ENCODE assay signal across 8 cellular contexts in genomic region chr13:41004875-41005693, GRCh38. TPM values are rescaled to one million over a fixed set of nuclear protein-coding genes. Genes with fewer than 3 reads are reported as not detected.
A peak's percentile ranks its signal among the peaks of the same experiment; 100 is the strongest.
DNase-seq lines count a peak whose midpoint lies in the region; ATAC-seq, FAIRE-seq and TF ChIP-seq lines count a peak whose summit lies in the region.

No MANE protein-coding gene starts in this region.

- H3K4me1 Mint-ChIP-seq in endodermal cell, result peaks cover 32% of the 10 kb centered on the region

- H3K4me3 Mint-ChIP-seq in endodermal cell, result no peak overlapping the region

- H3K27me3 ChIP-seq in endothelial cell of umbilical vein (ENCODE audit: control insufficient read depth in 2 of 2, insufficient read depth in 2 of 2, low read length in 2 of 2) (no peaks in the 10 kb centered on the region), endodermal cell (ENCODE audit: control insufficient read depth, insufficient read depth, low read length, poor library complexity, severe bottlenecking) (no peaks in the 10 kb centered on the region)

- H2AFZ ChIP-seq in endothelial cell of umbilical vein (ENCODE audit: low read depth, low read length), result no peak overlapping the region

- no peak for TF ChIP-seq POLR2A in endothelial cell of umbilical vein (IDR thresholded peaks at IDR 0.05; ENCODE audit: low read depth, low read length)

- no peaks in the 10 kb centered on the region for H3K27me3 Mint-ChIP-seq in endodermal cell (ENCODE audit: insufficient read depth)

- H3K9me3 ChIP-seq in endothelial cell of umbilical vein (replicated peaks; ENCODE audit: control insufficient read depth, insufficient read depth, low read length), result no peaks in the 10 kb centered on the region
- no peaks in the 10 kb centered on the region for H3K9me3 ChIP-seq in endodermal cell (ENCODE audit: control insufficient read depth, low read length)

- intact Hi-C loops in endothelial cell of umbilical vein (cut with micrococcal nuclease), result loop anchor here (2.0 kb wide), 1 partner anchor 14 kb away; no protein-coding TSS in a partner anchor

- no peaks in the 10 kb centered on the region for H3K9me3 Mint-ChIP-seq in endodermal cell

- ATAC-seq in GM18868 (IDR thresholded peaks at IDR 0.05; ENCODE audit: unreplicated experiment) (peak; percentile 73), HG02852 (IDR thresholded peaks at IDR 0.05; ENCODE audit: unreplicated experiment) (peak; percentile 77)

- WGBS in endodermal cell (ENCODE audit: insufficient coverage in 1 of 2, insufficient read length in 1 of 2), 2 experiments, result 84 to 92% methylated on average over 3 to 4 of the region's 4 CpGs

- H3K9me1 ChIP-seq in endothelial cell of umbilical vein (replicated peaks; ENCODE audit: control insufficient read depth, extremely low read depth, insufficient read depth, low read length), result no peaks in the 10 kb centered on the region

- H3K4me1 ChIP-seq in endothelial cell of umbilical vein (ENCODE audit: control insufficient read depth, extremely low read depth, insufficient read depth, low read length) (peaks cover 16% of the 10 kb centered on the region), endodermal cell (ENCODE audit: control insufficient read depth, insufficient read depth, low read length) (no peaks in the 10 kb centered on the region)

- H3K36me3 Mint-ChIP-seq in endodermal cell (ENCODE audit: low read depth), result no peaks in the 10 kb centered on the region

- H4K20me1 ChIP-seq in endothelial cell of umbilical vein (replicated peaks; ENCODE audit: control insufficient read depth, extremely low read depth, insufficient read depth, low read length), result no peaks in the 10 kb centered on the region

- H3K27ac ChIP-seq in endothelial cell of umbilical vein (ENCODE audit: insufficient read depth, low read depth, low read length) (no peak overlapping the region), endodermal cell (ENCODE audit: low read depth, low read length) (no peak overlapping the region)

- no TSS peak for BruUV-seq in endothelial cell of umbilical vein (replicated peaks; lab: Mats Ljungman, UMichigan)

- H3K79me2 ChIP-seq in endothelial cell of umbilical vein (ENCODE audit: control insufficient read depth, insufficient read depth, low read length), result peaks cover 61% of the 10 kb centered on the region

- dilution Hi-C loops in endothelial cell of umbilical vein (cut with MboI; ENCODE audit: extremely low pct_ligation_motif_present, low sequenced_read_pairs), result no loop called here

- DNase-seq in NOMO-1 treated with dmso at 0.1 percent for 144 hours (lab: John Stamatoyannopoulos, UW; ENCODE audit: unreplicated experiment) (peak; percentile 63), endothelial cell of umbilical vein (ENCODE audit: low read depth, low spot score) (peak; percentile 34), AG08395 (ENCODE audit: low spot score) (no peak), NCI-H1417 treated with DMSO at 0.1 percent for 48 hours (lab: John Stamatoyannopoulos, UW) (no peak), endodermal cell (no peak)
- DNase-seq in stimulated activated CD4-positive, alpha-beta T cell treated with anti-CD3 and anti-CD28 coated beads, Interleukin-1b, Interleukin-23, amount 100 ng/mL, for 48 hours, result no peak

- H3K4me3 ChIP-seq in endothelial cell of umbilical vein (replicated peaks in 1 of 3; ENCODE audit: insufficient read depth in 1 of 3, low read depth in 1 of 3, low read length in 3 of 3) (peak overlapping the region in 1 of 3 experiments; percentile 2), endodermal cell (ENCODE audit: low read length) (no peak overlapping the region)

- H3K36me3 ChIP-seq in endothelial cell of umbilical vein (ENCODE audit: control insufficient read depth in 2 of 2, extremely low read depth in 1 of 2, insufficient read depth in 2 of 2, low read length in 2 of 2) (no peaks in the 10 kb centered on the region), endodermal cell (ENCODE audit: control insufficient read depth, insufficient read depth, low read length) (no peaks in the 10 kb centered on the region)

- no peak for FAIRE-seq in endothelial cell of umbilical vein (lab: Jason Lieb, UNC)

- H3K4me2 ChIP-seq in endothelial cell of umbilical vein (ENCODE audit: insufficient read depth, low read length), result peak overlapping the region; percentile 34

- POLR2A ChIA-PET in endothelial cell of umbilical vein (lab: Charles Lee), result no interaction called here

- TF ChIP-seq CTCF in endothelial cell of umbilical vein (IDR thresholded peaks at IDR 0.05; ENCODE audit: extremely low read depth in 1 of 2, insufficient read depth in 1 of 2, low read depth in 1 of 2, low read length in 2 of 2) (no peak), endodermal cell (conservative IDR thresholded peaks at IDR 0.05) (no peak)

- H3K9ac ChIP-seq in endothelial cell of umbilical vein (replicated peaks; ENCODE audit: extremely low read depth, insufficient read depth, low read length) (no peak overlapping the region), endodermal cell (ENCODE audit: extremely low read depth, low read length, poor library complexity, severe bottlenecking) (no peak overlapping the region)

- no peak overlapping the region for H3K27ac Mint-ChIP-seq in endodermal cell

- CTCF ChIA-PET in endothelial cell of umbilical vein (lab: Charles Lee), result no interaction called here

TF ChIP-seq in endothelial cell of umbilical vein, 7 proteins besides CTCF, POLR2A, EP300 and RAD21:
- TF ChIP-seq JUN (IDR thresholded peaks at IDR 0.05; ENCODE audit: borderline replicate concordance, insufficient read depth, insufficient read length, low read depth), result no peak
- no peak for TF ChIP-seq EZH2 (IDR thresholded peaks at IDR 0.05; ENCODE audit: borderline replicate concordance, low read depth, low read length, severe bottlenecking)
- TF ChIP-seq GATA2 (IDR thresholded peaks at IDR 0.05; ENCODE audit: insufficient read depth, insufficient read length, low read depth, low read length), result no peak

RNA-seq across cellular contexts. Expression of gene ELF1, which starts 14.0 kb away (rescaled TPM):
- 61.2 and 62.5 TPM in 2 replicates for total RNA-seq in endothelial cell of umbilical vein
- polyA plus RNA-seq in endothelial cell of umbilical vein, result 28.6 and 31.8 TPM in 2 replicates
- polyA plus RNA-seq in endothelial cell of umbilical vein (2011; cell fraction: cytosol; rRNA removed), result 26.3 and 29.4 TPM in 2 replicates
- 49.6 TPM in 2 replicates for polyA plus RNA-seq in endothelial cell of umbilical vein (2011; cell fraction: nucleus; rRNA removed)
- polyA plus RNA-seq in endothelial cell of umbilical vein (2012), result 49.5 and 49.7 TPM in 2 replicates
- polyA minus RNA-seq in endothelial cell of umbilical vein, result 57.9 and 67.6 TPM in 2 replicates
- polyA minus RNA-seq in endothelial cell of umbilical vein (2011; cell fraction: cytosol; rRNA and poly(A)+ RNA removed), result 12.8 TPM
- 81.5 and 119 TPM in 2 replicates for polyA minus RNA-seq in endothelial cell of umbilical vein (2011; cell fraction: nucleus; rRNA and poly(A)+ RNA removed)
- total RNA-seq in endodermal cell, result 10 to 100 TPM; 36.0 to 44.1 TPM
- polyA plus RNA-seq in endodermal cell (2013, experiment 1 of 2), result 21.2 TPM
- 20.6 TPM for polyA plus RNA-seq in endodermal cell (2013, experiment 2 of 2)

RNA-seq across cellular contexts. Expression of gene WBP4, which starts 56.2 kb away (rescaled TPM):
- 14.4 and 14.8 TPM in 2 replicates for total RNA-seq in endothelial cell of umbilical vein
- 2.5 and 4.3 TPM in 2 replicates for polyA plus RNA-seq in endothelial cell of umbilical vein
- polyA plus RNA-seq in endothelial cell of umbilical vein (2011; cell fraction: cytosol; rRNA removed), result 8.5 and 8.8 TPM in 2 replicates
- polyA plus RNA-seq in endothelial cell of umbilical vein (2011; cell fraction: nucleus; rRNA removed), result 7.6 and 12.1 TPM in 2 replicates
- 14.1 and 16.8 TPM in 2 replicates for polyA plus RNA-seq in endothelial cell of umbilical vein (2012)
- 2.8 and 3.1 TPM in 2 replicates for polyA minus RNA-seq in endothelial cell of umbilical vein
- 2.2 TPM for polyA minus RNA-seq in endothelial cell of umbilical vein (2011; cell fraction: cytosol; rRNA and poly(A)+ RNA removed)
- 5.2 and 7.5 TPM in 2 replicates for polyA minus RNA-seq in endothelial cell of umbilical vein (2011; cell fraction: nucleus; rRNA and poly(A)+ RNA removed)
- total RNA-seq in endodermal cell, result 10 to 100 TPM in 1 of 2 donors, 1 to 10 TPM in 1; 8.9 to 15.2 TPM
- 22.9 TPM for polyA plus RNA-seq in endodermal cell (2013, experiment 1 of 2)
- polyA plus RNA-seq in endodermal cell (2013, experiment 2 of 2), result 20.9 TPM

Comparison
In these comparisons a context has a peak if more than half of its experiments do, and no peak if none do; other contexts are left out.
1. DNase-seq: peak in NOMO-1 treated with dmso at 0.1 percent for 144 hours (single experiment) and endothelial cell of umbilical vein (single experiment); none in AG08395 (single experiment), NCI-H1417 treated with DMSO at 0.1 percent for 48 hours (single experiment), endodermal cell (single experiment) and stimulated activated CD4-positive, alpha-beta T cell treated with anti-CD3 and anti-CD28 coated beads, Interleukin-1b, Interleukin-23, amount 100 ng/mL, for 48 hours (single experiment).